ENCODE assay signal across 9 cellular contexts in the genomic region with DNA sequence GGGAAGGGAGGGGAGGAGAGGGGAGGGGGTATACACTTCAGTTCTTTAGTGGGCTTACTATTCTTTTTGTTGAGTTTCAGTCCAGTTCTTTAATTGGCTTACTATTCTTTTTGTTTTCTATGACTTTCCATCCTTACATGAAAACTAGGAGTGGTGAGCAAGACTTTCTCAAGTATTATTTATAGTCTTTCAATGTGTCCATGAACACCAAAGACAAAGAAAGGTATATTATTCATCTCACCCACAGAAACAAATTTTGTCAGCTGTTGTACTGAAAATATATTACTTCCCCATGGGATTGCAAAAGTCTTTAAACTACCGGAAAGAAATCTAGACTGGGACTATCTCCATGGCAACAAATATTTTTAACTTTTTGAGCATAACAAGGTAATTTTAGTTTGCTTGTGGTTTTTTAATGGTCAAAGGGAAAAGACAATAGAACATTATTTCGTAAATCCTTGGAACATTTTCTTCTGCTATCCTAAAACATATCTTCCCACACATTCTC. TPM values are rescaled to one million over a fixed set of nuclear protein-coding genes. Genes with fewer than 3 reads are reported as not detected.
A peak's percentile ranks its signal among the peaks of the same experiment; 100 is the strongest.
DNase-seq lines count a peak whose midpoint lies in the region; ATAC-seq and TF ChIP-seq lines count a peak whose summit lies in the region.
"Had no signal": no experiment of that assay in that cellular context is flagged by ENCODE, and none has a peak within 500 bp of the region (broad histone marks: within the 10 kb centered on the region; RNA-seq: fewer than 3 reads in every experiment).

No MANE protein-coding gene starts in this region.

- no peak overlapping the region for H3K23ac ChIP-seq in trophoblast cell (ENCODE audit: low read length)

- H3K9ac ChIP-seq in fibroblast of lung (ENCODE audit: insufficient read depth, low read length): no peak overlapping the region
- H3K9ac ChIP-seq in trophoblast cell (ENCODE audit: low read length): no peak overlapping the region
- H3K9ac ChIP-seq in MM.1S (ENCODE audit: low read length): no peak overlapping the region

- POLR2A ChIA-PET in RWPE1 (lab: Yijun Ruan, JAX; ENCODE audit: low non-redundant PET): no interaction called here

- H3K79me2 ChIP-seq in fibroblast of lung (ENCODE audit: control insufficient read depth, insufficient read depth, low read length): no peaks in the 10 kb centered on the region
- H3K79me2 ChIP-seq in trophoblast cell (ENCODE audit: control insufficient read depth, insufficient read depth, low read length, poor library complexity): no peaks in the 10 kb centered on the region
- H3K79me2 ChIP-seq in MM.1S (ENCODE audit: low read length): peaks cover 24% of the 10 kb centered on the region

- DNase-seq in EL (peak; percentile 17), RWPE1 (ENCODE audit: low spot score) (peak; percentile 52), fibroblast of lung (ENCODE audit: low read depth in 2 of 2) (peak; percentile 81 to 92), trophoblast cell (peak; percentile 12 to 80), MM.1S (no peak)
- no peak for DNase-seq in activated CD8-positive, alpha-beta memory T cell treated with anti-CD3 and anti-CD28 coated beads, Interleukin-2, amount 50 U/mL, for 48 hours
- DNase-seq: NCI-H524 treated with DMSO at 0.1 percent for 48 hours had no signal

- H3K4me1 ChIP-seq in fibroblast of lung (ENCODE audit: control insufficient read depth, extremely low read depth, insufficient read depth, low read length) (no peaks in the 10 kb centered on the region), trophoblast cell (ENCODE audit: control insufficient read depth in 1 of 2, insufficient read depth in 2 of 2, low read length in 2 of 2) (no peaks in the 10 kb centered on the region), MM.1S (ENCODE audit: low read length) (peaks cover 6% of the 10 kb centered on the region; the same call in 1 of the 2 replicates)

- no peak overlapping the region for H3K4ac ChIP-seq in trophoblast cell (ENCODE audit: low read depth, low read length)

- H2BK5ac ChIP-seq in trophoblast cell (ENCODE audit: low read depth, low read length, poor library complexity): no peak overlapping the region

- H3K18ac ChIP-seq in trophoblast cell (ENCODE audit: low read length): no peak overlapping the region

- no peaks in the 10 kb centered on the region for H3K9me2 ChIP-seq in MM.1S (replicated peaks; ENCODE audit: insufficient read depth, low read length)

- H2BK12ac ChIP-seq in trophoblast cell (ENCODE audit: low read length): no peak overlapping the region

- H3K36me3 ChIP-seq in fibroblast of lung (ENCODE audit: control insufficient read depth, insufficient read depth, low read length): no peaks in the 10 kb centered on the region
- H3K36me3 ChIP-seq in trophoblast cell (ENCODE audit: control insufficient read depth in 1 of 2, insufficient read depth in 2 of 2, low read length in 2 of 2): peaks cover 3 to 5% of the 10 kb centered on the region in 2 experiments
- no peaks in the 10 kb centered on the region; the same call in 1 of the 2 replicates for H3K36me3 ChIP-seq in MM.1S (replicated peaks; ENCODE audit: insufficient read depth, low read length)

- H4K8ac ChIP-seq in trophoblast cell (ENCODE audit: low read depth, low read length): no peak overlapping the region

- no peaks in the 10 kb centered on the region for H3K9me3 ChIP-seq in fibroblast of lung (ENCODE audit: control insufficient read depth, insufficient read depth, low read depth, low read length)
- H3K9me3 ChIP-seq in trophoblast cell (ENCODE audit: insufficient read depth, low read depth, low read length): no peaks in the 10 kb centered on the region
- no peaks in the 10 kb centered on the region for H3K9me3 ChIP-seq in MM.1S (replicated peaks; ENCODE audit: insufficient read depth, low read length)

- H4K91ac ChIP-seq in trophoblast cell (ENCODE audit: low read depth, low read length): no peak overlapping the region

- H3K4me3 ChIP-seq in fibroblast of lung (replicated peaks in 1 of 4; ENCODE audit: control extremely low read depth in 1 of 4, insufficient read depth in 1 of 4, low read depth in 3 of 4, low read length in 4 of 4) (no peak overlapping the region), trophoblast cell (ENCODE audit: low read depth, low read length) (no peak overlapping the region), MM.1S (ENCODE audit: low read length) (no peak overlapping the region)

- H3F3A ChIP-seq in MM.1S (ENCODE audit: insufficient read depth, low read length): no peaks in the 10 kb centered on the region

- H3K4me2 ChIP-seq in fibroblast of lung (ENCODE audit: extremely low read depth, insufficient read depth, low read length): peak overlapping the region; percentile 16
- no peak overlapping the region for H3K4me2 ChIP-seq in trophoblast cell (ENCODE audit: low read length)
- no peak overlapping the region; the same call in 1 of the 2 replicates for H3K4me2 ChIP-seq in MM.1S (ENCODE audit: low read depth, low read length)

- H4K12ac ChIP-seq in trophoblast cell (ENCODE audit: low read depth, low read length): no peak overlapping the region

- no peak overlapping the region for H2AK5ac ChIP-seq in trophoblast cell (ENCODE audit: low read length)

- TF ChIP-seq CTCF in RWPE1 (conservative IDR thresholded peaks at IDR 0.05; ENCODE audit: low read depth) (no peak), fibroblast of lung (conservative IDR thresholded peaks at IDR 0.05 in 1 of 2, IDR thresholded peaks at IDR 0.05 in 1 of 2; ENCODE audit: low read depth in 1 of 2, low read length in 2 of 2) (no peak), MM.1S (IDR thresholded peaks at IDR 0.05; ENCODE audit: low read length) (no peak)

- H4K20me1 ChIP-seq in fibroblast of lung (ENCODE audit: control insufficient read depth, extremely low read depth, insufficient read depth, low read length) (no peaks in the 10 kb centered on the region), MM.1S (ENCODE audit: insufficient read depth, low read length) (no peaks in the 10 kb centered on the region)

- no peak for ATAC-seq in HG03457 (IDR thresholded peaks at IDR 0.05; ENCODE audit: unreplicated experiment)
- ATAC-seq in HG02588 (IDR thresholded peaks at IDR 0.05; ENCODE audit: unreplicated experiment): no peak

- H2BK120ac ChIP-seq in trophoblast cell (ENCODE audit: insufficient read depth, low read length, poor library complexity): no peak overlapping the region

- H2AFZ ChIP-seq in fibroblast of lung (ENCODE audit: low read length) (no peak overlapping the region), trophoblast cell (ENCODE audit: insufficient read depth, low read length, poor library complexity) (no peak overlapping the region), MM.1S (ENCODE audit: low read length) (no peak overlapping the region)

- H3K27me3 ChIP-seq in fibroblast of lung (ENCODE audit: control insufficient read depth, insufficient read depth, low read length) (no peaks in the 10 kb centered on the region), trophoblast cell (ENCODE audit: insufficient read depth, low read length) (no peaks in the 10 kb centered on the region), MM.1S (replicated peaks; ENCODE audit: insufficient read depth, low read length) (no peaks in the 10 kb centered on the region)

- WGBS in trophoblast cell (ENCODE audit: extremely low coverage, insufficient coverage, insufficient read length): no CpG with 5 or more reads among the region's 2 CpGs

- CTCF ChIA-PET in RWPE1 (lab: Yijun Ruan, JAX): no interaction called here

- H3K14ac ChIP-seq in trophoblast cell (ENCODE audit: low read length): no peak overlapping the region

- peak overlapping the region; percentile 70 for H3K27ac ChIP-seq in RWPE1
- peak overlapping the region; percentile 24 for H3K27ac ChIP-seq in fibroblast of lung (ENCODE audit: insufficient read depth, low read length)
- no peak overlapping the region for H3K27ac ChIP-seq in trophoblast cell (ENCODE audit: low read depth, low read length)
- no peak overlapping the region for H3K27ac ChIP-seq in MM.1S (ENCODE audit: low read length)

- H3K79me1 ChIP-seq in trophoblast cell (ENCODE audit: low read length): no peaks in the 10 kb centered on the region

RNA-seq across cellular contexts. Expression of gene ADAM17, which starts 17.6 kb away (rescaled TPM):
- 49.1 and 69.9 TPM in 2 replicates for total RNA-seq in fibroblast of lung
- polyA plus RNA-seq in fibroblast of lung: 11.4 and 12.3 TPM in 2 replicates
- polyA plus RNA-seq in fibroblast of lung (2012): 13.9 and 14.5 TPM in 2 replicates
- 3.7 and 7.1 TPM in 2 replicates for polyA minus RNA-seq in fibroblast of lung (ENCODE audit: low replicate concordance)
- 33.7 and 34.1 TPM in 2 replicates for polyA plus RNA-seq in trophoblast cell (2013)

Comparison
In these comparisons a context has a peak if more than half of its experiments do, and no peak if none do; other contexts are left out.
1. DNase-seq: peak in EL (single experiment), RWPE1 (single experiment), fibroblast of lung (2 of 2) and trophoblast cell (2 of 2); none in MM.1S (single experiment) and activated CD8-positive, alpha-beta memory T cell treated with anti-CD3 and anti-CD28 coated beads, Interleukin-2, amount 50 U/mL, for 48 hours (single experiment).
2. H3K27ac ChIP-seq: peak in RWPE1 (single experiment) and fibroblast of lung (single experiment); none in trophoblast cell (single experiment) and MM.1S (single experiment).